ENCODE assay signal across 21 cellular contexts in genomic region chr4:105991726-105992125, GRCh38.
DNase-seq lines count a peak whose midpoint lies in the region; ATAC-seq and TF ChIP-seq lines count a peak whose summit lies in the region.
"Had no signal": no experiment of that assay in that cellular context is flagged by ENCODE, and none has a peak within 500 bp of the region (broad histone marks: within the 10 kb centered on the region; RNA-seq: fewer than 3 reads in every experiment).

No MANE protein-coding gene starts in this region.

- H3K4me3 Mint-ChIP-seq in GM23338 (no peak overlapping the region), WTC11 (no peak overlapping the region)
- H3K4me3 Mint-ChIP-seq: activated CD4-positive, alpha-beta T cell treated with anti-CD3 and anti-CD28 coated beads for 36 hours; activated CD8-positive, alpha-beta T cell treated with anti-CD3 and anti-CD28 coated beads for 36 hours; activated naive CD4-positive, alpha-beta T cell treated with anti-CD3 and anti-CD28 coated beads, Interleukin-2, amount 10 ng/mL, durations not matched to agents 7 days and 5 days; naive thymus-derived CD4-positive, alpha-beta T cell had no signal

- ATAC-seq in GM23338 (peak; percentile 44; the same call in 2 of the 3 replicates), WTC11 (peak; percentile 77), gastroesophageal sphincter (no peak), GM21367 (IDR thresholded peaks at IDR 0.05; ENCODE audit: unreplicated experiment) (no peak), HG03342 (IDR thresholded peaks at IDR 0.05; ENCODE audit: unreplicated experiment) (no peak)
- ATAC-seq: activated CD4-positive, alpha-beta T cell treated with anti-CD3 and anti-CD28 coated beads for 36 hours; activated CD8-positive, alpha-beta T cell treated with anti-CD3 and anti-CD28 coated beads for 36 hours; naive thymus-derived CD4-positive, alpha-beta T cell had no signal

- H3K27ac Mint-ChIP-seq in GM23338 (no peak overlapping the region), WTC11 (no peak overlapping the region)
- H3K27ac Mint-ChIP-seq: activated CD4-positive, alpha-beta T cell treated with anti-CD3 and anti-CD28 coated beads for 36 hours; activated CD8-positive, alpha-beta T cell treated with anti-CD3 and anti-CD28 coated beads for 36 hours; activated naive CD4-positive, alpha-beta T cell treated with anti-CD3 and anti-CD28 coated beads, Interleukin-2, amount 10 ng/mL, durations not matched to agents 7 days and 5 days; naive thymus-derived CD4-positive, alpha-beta T cell had no signal

- peak; percentile 15 for DNase-seq in BE2C
- DNase-seq in GM23338 (ENCODE audit: low spot score): no peak
- DNase-seq in WTC11 (ENCODE audit: low spot score): no peak
- DNase-seq in DMS 273 treated with DMSO at 0.1 percent for 48 hours (lab: John Stamatoyannopoulos, UW): no peak
- DNase-seq in A673 (ENCODE audit: low spot score): no peak
- DNase-seq: activated CD4-positive, alpha-beta T cell treated with anti-CD3 and anti-CD28 coated beads for 36 hours; activated CD8-positive, alpha-beta T cell treated with anti-CD3 and anti-CD28 coated beads for 36 hours; activated naive CD4-positive, alpha-beta T cell treated with anti-CD3 and anti-CD28 coated beads, Interleukin-2, amount 10 ng/mL, durations not matched to agents 7 days and 5 days; DMS79; effector CD4-positive, alpha-beta T cell; islet precursor cell; naive thymus-derived CD4-positive, alpha-beta T cell; NCI-H1092; NCI-H1694; NCI-H2171; NCI-H510A; stimulated activated CD4-positive, alpha-beta T cell treated with anti-CD3 and anti-CD28 coated beads, Interleukin-4, amount 100 ng/mL, for 4 hours had no signal

- no peak overlapping the region for H2AFZ ChIP-seq in GM23338

- no TSS peak for BruUV-seq in A673 (replicated peaks; lab: Mats Ljungman, UMichigan)

- H3K9me2 ChIP-seq in GM23338 (ENCODE audit: insufficient read depth): no peaks in the 10 kb centered on the region

- H3K27me3 Mint-ChIP-seq in GM23338 (ENCODE audit: insufficient read depth, low read depth, poor library complexity): peaks cover 3% of the 10 kb centered on the region
- H3K27me3 Mint-ChIP-seq in WTC11 (ENCODE audit: low read depth): no peaks in the 10 kb centered on the region
- H3K27me3 Mint-ChIP-seq: activated CD4-positive, alpha-beta T cell treated with anti-CD3 and anti-CD28 coated beads for 36 hours; activated CD8-positive, alpha-beta T cell treated with anti-CD3 and anti-CD28 coated beads for 36 hours; activated naive CD4-positive, alpha-beta T cell treated with anti-CD3 and anti-CD28 coated beads, Interleukin-2, amount 10 ng/mL, durations not matched to agents 7 days and 5 days had no signal

- no peaks in the 10 kb centered on the region for H3F3A ChIP-seq in GM23338 (replicated peaks; ENCODE audit: low read depth)

- H3K27me3 ChIP-seq in BE2C (no peaks in the 10 kb centered on the region), GM23338 (ENCODE audit: insufficient read depth) (no peaks in the 10 kb centered on the region), gastroesophageal sphincter (no peaks in the 10 kb centered on the region), A673 (replicated peaks; ENCODE audit: insufficient read depth, low read depth, low read length, poor library complexity) (no peaks in the 10 kb centered on the region)
- H3K27me3 ChIP-seq: neutrophil had no signal

- CTCF ChIA-PET in WTC11 (lab: Charles Lee): no interaction called here
- CTCF ChIA-PET in A673 (lab: Charles Lee): no interaction called here

- TF ChIP-seq CTCF in BE2C (IDR thresholded peaks at IDR 0.05; ENCODE audit: low read depth, low read length) (peak; percentile 37), GM23338 (conservative IDR thresholded peaks at IDR 0.05; ENCODE audit: low read depth in 2 of 2) (peak in 1 of 2 experiments; percentile 32; a peak in 2 of 4 replicates), WTC11 (IDR thresholded peaks at IDR 0.05) (no peak), gastroesophageal sphincter (IDR thresholded peaks at IDR 0.05) (no peak), A673 (conservative IDR thresholded peaks at IDR 0.05; ENCODE audit: low read depth, low read length) (no peak)

- H3K4me1 Mint-ChIP-seq in GM23338: no peaks in the 10 kb centered on the region
- H3K4me1 Mint-ChIP-seq in WTC11: peaks cover 9% of the 10 kb centered on the region
- H3K4me1 Mint-ChIP-seq: activated CD4-positive, alpha-beta T cell treated with anti-CD3 and anti-CD28 coated beads for 36 hours; activated naive CD4-positive, alpha-beta T cell treated with anti-CD3 and anti-CD28 coated beads, Interleukin-2, amount 10 ng/mL, durations not matched to agents 7 days and 5 days; naive thymus-derived CD4-positive, alpha-beta T cell had no signal

- no peaks in the 10 kb centered on the region for H4K20me1 ChIP-seq in GM23338 (replicated peaks; ENCODE audit: insufficient read depth)

- H3K9me3 ChIP-seq in BE2C (no peaks in the 10 kb centered on the region), gastroesophageal sphincter (no peaks in the 10 kb centered on the region), A673 (ENCODE audit: low read depth, low read length, poor library complexity, severe bottlenecking) (no peaks in the 10 kb centered on the region)
- H3K9me3 ChIP-seq: neutrophil had no signal

- H3K36me3 Mint-ChIP-seq in GM23338 (ENCODE audit: low read depth) (peaks cover 6% of the 10 kb centered on the region; the same call in 1 of the 3 replicates), WTC11 (peaks cover 4% of the 10 kb centered on the region; the same call in 1 of the 2 replicates)
- H3K36me3 Mint-ChIP-seq: activated naive CD4-positive, alpha-beta T cell treated with anti-CD3 and anti-CD28 coated beads, Interleukin-2, amount 10 ng/mL, durations not matched to agents 7 days and 5 days; naive thymus-derived CD4-positive, alpha-beta T cell had no signal

- intact Hi-C loops in A673 (cut with micrococcal nuclease; ENCODE audit: unreplicated experiment): no loop called here

- H3K9me3 Mint-ChIP-seq in GM23338 (peaks cover 10% of the 10 kb centered on the region; the same call in 2 of the 3 replicates), WTC11 (peaks cover 13% of the 10 kb centered on the region)
- H3K9me3 Mint-ChIP-seq: activated naive CD4-positive, alpha-beta T cell treated with anti-CD3 and anti-CD28 coated beads, Interleukin-2, amount 10 ng/mL, durations not matched to agents 7 days and 5 days had no signal

- no peaks in the 10 kb centered on the region for H3K79me2 ChIP-seq in GM23338 (replicated peaks; ENCODE audit: insufficient read depth)

- H3K4me3 ChIP-seq in BE2C (ENCODE audit: low read depth, low read length) (no peak overlapping the region), GM23338 (no peak overlapping the region), gastroesophageal sphincter (no peak overlapping the region), A673 (ENCODE audit: low read depth, low read length, poor library complexity, severe bottlenecking) (no peak overlapping the region)

- no peak overlapping the region for H3K4me2 ChIP-seq in GM23338

- peaks cover 22% of the 10 kb centered on the region for H3K4me1 ChIP-seq in BE2C
- no peaks in the 10 kb centered on the region for H3K4me1 ChIP-seq in GM23338 (ENCODE audit: insufficient read depth)
- H3K4me1 ChIP-seq in gastroesophageal sphincter: peaks cover 0 to 40% (median 3%) of the 10 kb centered on the region in 3 donors
- no peaks in the 10 kb centered on the region for H3K4me1 ChIP-seq in A673 (ENCODE audit: insufficient read depth, low read length, poor library complexity, severe bottlenecking)

- H3K27ac ChIP-seq in GM23338 (ENCODE audit: low read depth) (no peak overlapping the region), gastroesophageal sphincter (peak overlapping the region in 3 of 4 donors; percentile 45 to 60 (median 55)), A673 (ENCODE audit: low read depth, low read length, poor library complexity, severe bottlenecking) (no peak overlapping the region)
- H3K27ac ChIP-seq: neutrophil had no signal

- TF ChIP-seq POLR2A in gastroesophageal sphincter (IDR thresholded peaks at IDR 0.05): no peak

- POLR2A ChIA-PET in WTC11 (lab: Charles Lee): no interaction called here
- POLR2A ChIA-PET in A673 (lab: Charles Lee; ENCODE audit: low non-redundant PET): no interaction called here

- 83 to 95% methylated on average over 2 to 6 of the region's 8 CpGs for WGBS in gastroesophageal sphincter (ENCODE audit: low coverage in 1 of 2), 2 donors

- H3K36me3 ChIP-seq in BE2C (no peaks in the 10 kb centered on the region), GM23338 (ENCODE audit: insufficient read depth) (no peaks in the 10 kb centered on the region), gastroesophageal sphincter (no peaks in the 10 kb centered on the region), A673 (ENCODE audit: insufficient read depth, low read length, poor library complexity, severe bottlenecking) (no peaks in the 10 kb centered on the region)
- H3K36me3 ChIP-seq: neutrophil had no signal

- TF ChIP-seq EP300 in gastroesophageal sphincter (IDR thresholded peaks at IDR 0.05): no peak

TF ChIP-seq in WTC11, 78 proteins besides CTCF, POLR2A, EP300 and RAD21 (continues in another document):
- TF ChIP-seq ZBTB43 (CRISPR knock-in tag; IDR thresholded peaks at IDR 0.05): no peak
- TF ChIP-seq USF2 (CRISPR knock-in tag; IDR thresholded peaks at IDR 0.05): no peak
- TF ChIP-seq SMAD3 (CRISPR knock-in tag; IDR thresholded peaks at IDR 0.05; ENCODE audit: borderline replicate concordance): no peak

Comparison
In these comparisons a context has a peak if more than half of its experiments do, and no peak if none do; other contexts are left out.
1. ATAC-seq: peak in GM23338 (single experiment) and WTC11 (single experiment); none in gastroesophageal sphincter (single experiment), GM21367 (single experiment) and HG03342 (single experiment).
2. H3K27ac ChIP-seq: peak in gastroesophageal sphincter (3 of 4); none in GM23338 (single experiment) and A673 (single experiment).